ENCODE assay signal across 26 cellular contexts in the genomic region with DNA sequence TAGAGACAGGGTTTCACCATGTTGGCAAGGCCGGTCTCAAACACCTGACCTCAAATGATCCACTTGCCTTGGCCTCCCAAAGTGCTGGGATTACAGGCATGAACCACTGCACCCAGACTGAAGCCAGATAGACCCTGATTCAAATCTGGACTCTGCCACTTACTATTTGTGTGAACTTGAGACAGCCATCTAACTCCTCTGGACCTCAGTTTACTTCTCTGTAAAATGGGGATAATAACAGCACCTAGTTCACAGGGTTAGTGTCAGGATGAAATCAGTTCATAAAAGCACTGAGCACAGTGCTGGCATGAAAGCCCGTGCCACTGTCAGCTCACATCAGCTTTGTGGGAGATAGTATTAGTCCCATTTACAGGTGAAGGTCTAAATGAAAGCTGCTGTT.
"Had no signal": no experiment of that assay in that cellular context is flagged by ENCODE, and none has a peak within 500 bp of the region (broad histone marks: within the 10 kb centered on the region; RNA-seq: fewer than 3 reads in every experiment).

No MANE protein-coding gene starts in this region.

- H3K27me3 ChIP-seq: thyroid gland, vagina had no signal

- H3K9me3 ChIP-seq: gastrocnemius medialis, mucosa of descending colon, neutrophil, stomach, thyroid gland, vagina had no signal

- H3K27ac ChIP-seq: epithelial cell of prostate, gastrocnemius medialis, neutrophil, parathyroid adenoma, stomach, thyroid gland, vagina had no signal

- H3K4me3 ChIP-seq: gastrocnemius medialis, lung, mucosa of descending colon, smooth muscle cell, stomach, thyroid gland, vagina had no signal

- H2AFZ ChIP-seq: parathyroid adenoma had no signal

- H3K4me1 ChIP-seq: gastrocnemius medialis, stomach, thyroid gland, vagina had no signal

- H3K9ac ChIP-seq: parathyroid adenoma had no signal

- H3K36me3 ChIP-seq: gastrocnemius medialis, neutrophil, stomach, thyroid gland, vagina had no signal

- ATAC-seq: esophagus mucosa; gastrocnemius medialis; left lobe of liver; mucosa of descending colon; natural killer cell treated with Interleukin-12 subunit alpha and Interleukin-12 subunit beta and Interleukin-15 and Interleukin-18, amount 100 ng/mL, for 72 hours; sciatic nerve; stimulated activated effector memory CD8-positive, alpha-beta T cell treated with anti-CD3 and anti-CD28 coated beads, Interleukin-12 subunit alpha, Interleukin-12 subunit beta, amount 100 ng/mL, for 72 hours had no signal

- H3K79me2 ChIP-seq: parathyroid adenoma had no signal

- DNase-seq: effector CD8-positive, alpha-beta T cell; endodermal cell; foreskin fibroblast; gastrocnemius medialis; head of caudate nucleus; mucosa of descending colon; naive B cell; stimulated activated CD4-positive, alpha-beta T cell treated with anti-CD3 and anti-CD28 coated beads, Interleukin-12 subunit alpha, Interleukin-12 subunit beta, amount 100 ng/mL, for 4 hours; stimulated activated CD4-positive, alpha-beta T cell treated with anti-CD3 and anti-CD28 coated beads, Interleukin-1b, Interleukin-23, amount 100 ng/mL, for 48 hours; stimulated activated CD4-positive, alpha-beta T cell treated with anti-CD3 and anti-CD28 coated beads, Interleukin-4, amount 100 ng/mL, for 1 hour; stimulated activated naive CD4-positive, alpha-beta T cell treated with Interleukin-2 at 50 U/mL for 16 hours; stomach; thyroid gland; trophoblast cell had no signal

- FAIRE-seq: keratinocyte had no signal

- H3K4me2 ChIP-seq: smooth muscle cell had no signal
